In the genomic region with DNA sequence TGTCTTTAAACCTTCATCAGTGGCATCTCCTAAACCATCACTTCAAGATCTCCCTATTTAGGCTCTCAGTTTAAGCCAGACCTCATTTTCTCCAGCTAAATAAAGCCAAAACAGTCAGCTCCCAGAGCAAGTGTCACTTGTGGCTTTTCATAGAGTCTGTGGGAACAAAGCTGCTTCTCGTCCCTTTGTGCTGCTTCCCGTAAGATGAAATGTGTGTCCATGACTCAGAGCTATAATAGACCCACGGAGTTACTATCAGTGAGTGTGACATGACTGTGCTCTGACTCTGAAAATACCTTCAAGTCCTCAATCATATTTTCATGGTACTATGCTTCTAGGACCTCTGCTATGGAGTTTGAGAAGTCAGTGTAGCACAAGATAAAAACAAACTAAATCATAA, we compare ENCODE assay signal across 14 cellular contexts. TPM values are rescaled to one million over a fixed set of nuclear protein-coding genes. Genes with fewer than 3 reads are reported as not detected.
A peak's percentile ranks its signal among the peaks of the same experiment; 100 is the strongest.
DNase-seq lines count a peak whose midpoint lies in the region; ATAC-seq and TF ChIP-seq lines count a peak whose summit lies in the region.
"Had no signal": no experiment of that assay in that cellular context is flagged by ENCODE, and none has a peak within 500 bp of the region (broad histone marks: within the 10 kb centered on the region; RNA-seq: fewer than 3 reads in every experiment).

No MANE protein-coding gene starts in this region.

- ATAC-seq in esophagus mucosa: peak; percentile 51
- ATAC-seq in gastrocnemius medialis: peak; percentile 91 to 92
- no peak for ATAC-seq in HG02678 (IDR thresholded peaks at IDR 0.05; ENCODE audit: unreplicated experiment)

- H3K9me3 ChIP-seq in gastrocnemius medialis (no peaks in the 10 kb centered on the region), HAP-1 (no peaks in the 10 kb centered on the region)
- H3K9me3 ChIP-seq: neutrophil, Peyer's patch had no signal

- peaks cover 25% of the 10 kb centered on the region for H3K4me1 Mint-ChIP-seq in activated CD4-positive, alpha-beta memory T cell treated with anti-CD3 and anti-CD28 coated beads for 36 hours (ENCODE audit: low read depth)
- H3K4me1 Mint-ChIP-seq in activated CD4-positive, alpha-beta memory T cell treated with anti-CD3 and anti-CD28 coated beads, Interleukin-2, amount 10 ng/mL, durations not matched to agents 7 days and 5 days: peaks cover 17% of the 10 kb centered on the region

- no peak for TF ChIP-seq CTCF in gastrocnemius medialis (IDR thresholded peaks at IDR 0.05 in 4 of 5, conservative IDR thresholded peaks at IDR 0.05 in 1 of 5)
- no peak for TF ChIP-seq CTCF in RWPE1 (conservative IDR thresholded peaks at IDR 0.05; ENCODE audit: low read depth)

- peaks cover 21 to 29% of the 10 kb centered on the region in 2 donors for H3K4me1 ChIP-seq in gastrocnemius medialis
- H3K4me1 ChIP-seq in HAP-1: no peaks in the 10 kb centered on the region
- H3K4me1 ChIP-seq: Peyer's patch had no signal

- CTCF ChIA-PET in activated CD4-positive, alpha-beta memory T cell treated with anti-CD3 and anti-CD28 coated beads for 36 hours (lab: Charles Lee): interaction anchor here (0.7 to 1.3 kb wide), 7 partner anchors 25 to 222 kb away, joined by 3 to 8 read pairs (median 4); no protein-coding TSS in a partner anchor
- CTCF ChIA-PET in activated CD4-positive, alpha-beta memory T cell treated with anti-CD3 and anti-CD28 coated beads, Interleukin-2, amount 10 ng/mL, durations not matched to agents 7 days and 5 days (lab: Charles Lee): interaction anchor here (0.6 to 4.8 kb wide), 4 partner anchors 28 to 100 kb away, joined by 3 to 30 read pairs (median 4); no protein-coding TSS in a partner anchor
- CTCF ChIA-PET in RWPE1 (lab: Yijun Ruan, JAX): interaction anchor here (0.6 to 0.9 kb wide), 2 partner anchors 10 to 29 kb away, joined by 3 to 4 read pairs; no protein-coding TSS in a partner anchor

- DNase-seq in activated CD4-positive, alpha-beta memory T cell treated with anti-CD3 and anti-CD28 coated beads for 36 hours: peak; percentile 45
- DNase-seq in activated CD4-positive, alpha-beta memory T cell treated with anti-CD3 and anti-CD28 coated beads, Interleukin-2, amount 10 ng/mL, durations not matched to agents 7 days and 5 days: no peak
- DNase-seq in MV-4-11 (lab: John Stamatoyannopoulos, UW) (peak; percentile 57), gastrocnemius medialis (peak; percentile 20 to 30), HAP-1 (ENCODE audit: low spot score in 2 of 2) (no peak), RWPE1 (ENCODE audit: low spot score) (no peak)
- DNase-seq: central memory CD4-positive, alpha-beta T cell; left cardiac atrium; NCI-H2171; Peyer's patch had no signal

- intact Hi-C loops in activated CD4-positive, alpha-beta memory T cell treated with anti-CD3 and anti-CD28 coated beads for 36 hours (cut with micrococcal nuclease): loop anchor here (1.0 to 5.0 kb wide), 6 partner anchors 16 to 453 kb away; a partner anchor contains a TSS
- intact Hi-C loops in gastrocnemius medialis (cut with DNase I; ENCODE audit: low total_unique reads): no loop called here

- POLR2A ChIA-PET in activated CD4-positive, alpha-beta memory T cell treated with anti-CD3 and anti-CD28 coated beads for 36 hours (lab: Charles Lee): interaction anchor here (0.6 to 1.0 kb wide), 2 partner anchors 16 to 106 kb away, joined by 3 to 5 read pairs; no protein-coding TSS in a partner anchor
- POLR2A ChIA-PET in activated CD4-positive, alpha-beta memory T cell treated with anti-CD3 and anti-CD28 coated beads, Interleukin-2, amount 10 ng/mL, durations not matched to agents 7 days and 5 days (lab: Charles Lee): no interaction called here
- POLR2A ChIA-PET in RWPE1 (lab: Yijun Ruan, JAX; ENCODE audit: low non-redundant PET): no interaction called here

- peak overlapping the region; percentile 68 to 78 (median 72) for H3K27ac ChIP-seq in gastrocnemius medialis
- no peak overlapping the region for H3K27ac ChIP-seq in RWPE1
- H3K27ac ChIP-seq: neutrophil, Peyer's patch had no signal

- peak overlapping the region; percentile 64 for H3K27ac Mint-ChIP-seq in activated CD4-positive, alpha-beta memory T cell treated with anti-CD3 and anti-CD28 coated beads for 36 hours
- H3K27ac Mint-ChIP-seq in activated CD4-positive, alpha-beta memory T cell treated with anti-CD3 and anti-CD28 coated beads, Interleukin-2, amount 10 ng/mL, durations not matched to agents 7 days and 5 days: no peak overlapping the region
- H3K27ac Mint-ChIP-seq: stimulated activated naive CD8-positive, alpha-beta T cell treated with anti-CD3 and anti-CD28 coated beads, Interleukin-15, Interleukin-2, amounts not matched to agents 100 ng/mL and 50 ng/mL, for 24 hours had no signal

- no peak overlapping the region for H3K4me3 Mint-ChIP-seq in activated CD4-positive, alpha-beta memory T cell treated with anti-CD3 and anti-CD28 coated beads for 36 hours
- H3K4me3 Mint-ChIP-seq in activated CD4-positive, alpha-beta memory T cell treated with anti-CD3 and anti-CD28 coated beads, Interleukin-2, amount 10 ng/mL, durations not matched to agents 7 days and 5 days: no peak overlapping the region
- H3K4me3 Mint-ChIP-seq: stimulated activated naive CD8-positive, alpha-beta T cell treated with anti-CD3 and anti-CD28 coated beads, Interleukin-15, Interleukin-2, amounts not matched to agents 100 ng/mL and 50 ng/mL, for 24 hours had no signal

- H3K27me3 ChIP-seq in gastrocnemius medialis (no peaks in the 10 kb centered on the region), HAP-1 (ENCODE audit: low read depth) (peaks cover 8% of the 10 kb centered on the region; the same call in 1 of the 2 replicates)
- H3K27me3 ChIP-seq: Peyer's patch had no signal

- in situ Hi-C loops in gastrocnemius medialis (cut with MboI; ENCODE audit: low sequenced_read_pairs in 4 of 4) (no loop called here), HAP-1 (cut with MboI; ENCODE audit: low sequenced_read_pairs) (no loop called here)

- no peak overlapping the region for H3K4me3 ChIP-seq in gastrocnemius medialis
- H3K4me3 ChIP-seq in HAP-1: no peak overlapping the region
- H3K4me3 ChIP-seq: Peyer's patch had no signal

- no peaks in the 10 kb centered on the region for H3K9me3 Mint-ChIP-seq in activated CD4-positive, alpha-beta memory T cell treated with anti-CD3 and anti-CD28 coated beads for 36 hours
- H3K9me3 Mint-ChIP-seq in activated CD4-positive, alpha-beta memory T cell treated with anti-CD3 and anti-CD28 coated beads, Interleukin-2, amount 10 ng/mL, durations not matched to agents 7 days and 5 days: no peaks in the 10 kb centered on the region
- H3K9me3 Mint-ChIP-seq: stimulated activated naive CD8-positive, alpha-beta T cell treated with anti-CD3 and anti-CD28 coated beads, Interleukin-15, Interleukin-2, amounts not matched to agents 100 ng/mL and 50 ng/mL, for 24 hours had no signal

- peak; percentile 22 to 54 for TF ChIP-seq POLR2A in gastrocnemius medialis (IDR thresholded peaks at IDR 0.05)

- H3K36me3 ChIP-seq in gastrocnemius medialis: no peaks in the 10 kb centered on the region
- H3K36me3 ChIP-seq in HAP-1 (replicated peaks): no peaks in the 10 kb centered on the region
- H3K36me3 ChIP-seq: neutrophil, Peyer's patch had no signal

- H3K27me3 Mint-ChIP-seq in activated CD4-positive, alpha-beta memory T cell treated with anti-CD3 and anti-CD28 coated beads for 36 hours: peaks cover 21% of the 10 kb centered on the region
- peaks cover 22% of the 10 kb centered on the region for H3K27me3 Mint-ChIP-seq in activated CD4-positive, alpha-beta memory T cell treated with anti-CD3 and anti-CD28 coated beads, Interleukin-2, amount 10 ng/mL, durations not matched to agents 7 days and 5 days

- no peaks in the 10 kb centered on the region for H3K36me3 Mint-ChIP-seq in activated CD4-positive, alpha-beta memory T cell treated with anti-CD3 and anti-CD28 coated beads for 36 hours
- no peaks in the 10 kb centered on the region for H3K36me3 Mint-ChIP-seq in activated CD4-positive, alpha-beta memory T cell treated with anti-CD3 and anti-CD28 coated beads, Interleukin-2, amount 10 ng/mL, durations not matched to agents 7 days and 5 days (ENCODE audit: low read depth)

RNA-seq across cellular contexts. Expression of a gene that starts 57.3 kb away (rescaled TPM):
- not detected for total RNA-seq in activated CD4-positive, alpha-beta memory T cell treated with anti-CD3 and anti-CD28 coated beads for 36 hours
- total RNA-seq in activated CD4-positive, alpha-beta memory T cell treated with anti-CD3 and anti-CD28 coated beads, Interleukin-2, amount 10 ng/mL, durations not matched to agents 7 days and 5 days: not detected
- total RNA-seq in esophagus mucosa (0.52 TPM), gastrocnemius medialis (1,000 to 10,000 TPM in 3 of 4 donors, 100 to 1,000 TPM in 1; 586 to 5,775 (median 2,747) TPM)
- total RNA-seq: Peyer's patch had no signal

Comparison
In these comparisons a context has a peak if more than half of its experiments do, and no peak if none do; other contexts are left out.
1. DNase-seq: peak in activated CD4-positive, alpha-beta memory T cell treated with anti-CD3 and anti-CD28 coated beads for 36 hours (single experiment), MV-4-11 (single experiment) and gastrocnemius medialis (2 of 2); none in activated CD4-positive, alpha-beta memory T cell treated with anti-CD3 and anti-CD28 coated beads, Interleukin-2, amount 10 ng/mL, durations not matched to agents 7 days and 5 days (single experiment), HAP-1 (0 of 2) and RWPE1 (single experiment).
2. RNA of a gene that starts 57.3 kb away (total RNA-seq): 586 to 5,775 TPM in gastrocnemius medialis; 0.52 TPM in esophagus mucosa (single experiment), not detected in activated CD4-positive, alpha-beta memory T cell treated with anti-CD3 and anti-CD28 coated beads for 36 hours and not detected in activated CD4-positive, alpha-beta memory T cell treated with anti-CD3 and anti-CD28 coated beads, Interleukin-2, amount 10 ng/mL, durations not matched to agents 7 days and 5 days; every median in the first group is over 100 times any median in the second.